1 cellular context compared by ENCODE assay signal in genomic region chr3:50648944-50649343, GRCh38.
TF ChIP-seq lines count a peak whose summit lies in the region.

No MANE protein-coding gene starts in this region.

TF ChIP-seq in K562, 482 proteins besides CTCF, POLR2A, EP300 and RAD21:
- TF ChIP-seq PHB2 (IDR thresholded peaks at IDR 0.05; ENCODE audit: low read depth) (no peak), NR4A1 (CRISPR knock-in tag; IDR thresholded peaks at IDR 0.05) (no peak), NR4A1 (tag; IDR thresholded peaks at IDR 0.05) (no peak), ZZZ3 (IDR thresholded peaks at IDR 0.05) (no peak), IFI16 (CRISPR knock-in tag; IDR thresholded peaks at IDR 0.05) (no peak), ZNF584 (CRISPR knock-in tag; IDR thresholded peaks at IDR 0.05; ENCODE audit: low read depth) (no peak), MBD2 (IDR thresholded peaks at IDR 0.05; ENCODE audit: borderline replicate concordance, low read depth) (no peak), SIN3B (IDR thresholded peaks at IDR 0.05; ENCODE audit: low read depth) (no peak), NR2F6 (CRISPR knock-in tag; IDR thresholded peaks at IDR 0.05) (no peak), PML (IDR thresholded peaks at IDR 0.05; ENCODE audit: low read length) (no peak), GTF2F1 (IDR thresholded peaks at IDR 0.05; ENCODE audit: low read depth, low read length) (no peak), ERF (CRISPR knock-in tag; IDR thresholded peaks at IDR 0.05) (no peak), MTF1 (CRISPR knock-in tag; IDR thresholded peaks at IDR 0.05; ENCODE audit: borderline replicate concordance) (no peak), TFAM (CRISPR knock-in tag; conservative IDR thresholded peaks at IDR 0.05) (no peak), DNMT1 (IDR thresholded peaks at IDR 0.05) (no peak), KAT7 (CRISPR knock-in tag; IDR thresholded peaks at IDR 0.05; ENCODE audit: borderline replicate concordance) (no peak), ZNF586 (CRISPR knock-in tag; conservative IDR thresholded peaks at IDR 0.05) (no peak), MAFF (IDR thresholded peaks at IDR 0.05; ENCODE audit: low read length) (no peak)
- TF ChIP-seq, protein P1, sequence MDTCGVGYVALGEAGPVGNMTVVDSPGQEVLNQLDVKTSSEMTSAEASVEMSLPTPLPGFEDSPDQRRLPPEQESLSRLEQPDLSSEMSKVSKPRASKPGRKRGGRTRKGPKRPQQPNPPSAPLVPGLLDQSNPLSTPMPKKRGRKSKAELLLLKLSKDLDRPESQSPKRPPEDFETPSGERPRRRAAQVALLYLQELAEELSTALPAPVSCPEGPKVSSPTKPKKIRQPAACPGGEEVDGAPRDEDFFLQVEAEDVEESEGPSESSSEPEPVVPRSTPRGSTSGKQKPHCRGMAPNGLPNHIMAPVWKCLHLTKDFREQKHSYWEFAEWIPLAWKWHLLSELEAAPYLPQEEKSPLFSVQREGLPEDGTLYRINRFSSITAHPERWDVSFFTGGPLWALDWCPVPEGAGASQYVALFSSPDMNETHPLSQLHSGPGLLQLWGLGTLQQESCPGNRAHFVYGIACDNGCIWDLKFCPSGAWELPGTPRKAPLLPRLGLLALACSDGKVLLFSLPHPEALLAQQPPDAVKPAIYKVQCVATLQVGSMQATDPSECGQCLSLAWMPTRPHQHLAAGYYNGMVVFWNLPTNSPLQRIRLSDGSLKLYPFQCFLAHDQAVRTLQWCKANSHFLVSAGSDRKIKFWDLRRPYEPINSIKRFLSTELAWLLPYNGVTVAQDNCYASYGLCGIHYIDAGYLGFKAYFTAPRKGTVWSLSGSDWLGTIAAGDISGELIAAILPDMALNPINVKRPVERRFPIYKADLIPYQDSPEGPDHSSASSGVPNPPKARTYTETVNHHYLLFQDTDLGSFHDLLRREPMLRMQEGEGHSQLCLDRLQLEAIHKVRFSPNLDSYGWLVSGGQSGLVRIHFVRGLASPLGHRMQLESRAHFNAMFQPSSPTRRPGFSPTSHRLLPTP (IDR thresholded peaks at IDR 0.05; ENCODE audit: borderline replicate concordance, extremely low read depth, insufficient read length) = no peak
- TF ChIP-seq, protein P2, sequence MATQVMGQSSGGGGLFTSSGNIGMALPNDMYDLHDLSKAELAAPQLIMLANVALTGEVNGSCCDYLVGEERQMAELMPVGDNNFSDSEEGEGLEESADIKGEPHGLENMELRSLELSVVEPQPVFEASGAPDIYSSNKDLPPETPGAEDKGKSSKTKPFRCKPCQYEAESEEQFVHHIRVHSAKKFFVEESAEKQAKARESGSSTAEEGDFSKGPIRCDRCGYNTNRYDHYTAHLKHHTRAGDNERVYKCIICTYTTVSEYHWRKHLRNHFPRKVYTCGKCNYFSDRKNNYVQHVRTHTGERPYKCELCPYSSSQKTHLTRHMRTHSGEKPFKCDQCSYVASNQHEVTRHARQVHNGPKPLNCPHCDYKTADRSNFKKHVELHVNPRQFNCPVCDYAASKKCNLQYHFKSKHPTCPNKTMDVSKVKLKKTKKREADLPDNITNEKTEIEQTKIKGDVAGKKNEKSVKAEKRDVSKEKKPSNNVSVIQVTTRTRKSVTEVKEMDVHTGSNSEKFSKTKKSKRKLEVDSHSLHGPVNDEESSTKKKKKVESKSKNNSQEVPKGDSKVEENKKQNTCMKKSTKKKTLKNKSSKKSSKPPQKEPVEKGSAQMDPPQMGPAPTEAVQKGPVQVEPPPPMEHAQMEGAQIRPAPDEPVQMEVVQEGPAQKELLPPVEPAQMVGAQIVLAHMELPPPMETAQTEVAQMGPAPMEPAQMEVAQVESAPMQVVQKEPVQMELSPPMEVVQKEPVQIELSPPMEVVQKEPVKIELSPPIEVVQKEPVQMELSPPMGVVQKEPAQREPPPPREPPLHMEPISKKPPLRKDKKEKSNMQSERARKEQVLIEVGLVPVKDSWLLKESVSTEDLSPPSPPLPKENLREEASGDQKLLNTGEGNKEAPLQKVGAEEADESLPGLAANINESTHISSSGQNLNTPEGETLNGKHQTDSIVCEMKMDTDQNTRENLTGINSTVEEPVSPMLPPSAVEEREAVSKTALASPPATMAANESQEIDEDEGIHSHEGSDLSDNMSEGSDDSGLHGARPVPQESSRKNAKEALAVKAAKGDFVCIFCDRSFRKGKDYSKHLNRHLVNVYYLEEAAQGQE (CRISPR knock-in tag; IDR thresholded peaks at IDR 0.05; ENCODE audit: low read depth) = no peak
- TF ChIP-seq, protein P3, sequence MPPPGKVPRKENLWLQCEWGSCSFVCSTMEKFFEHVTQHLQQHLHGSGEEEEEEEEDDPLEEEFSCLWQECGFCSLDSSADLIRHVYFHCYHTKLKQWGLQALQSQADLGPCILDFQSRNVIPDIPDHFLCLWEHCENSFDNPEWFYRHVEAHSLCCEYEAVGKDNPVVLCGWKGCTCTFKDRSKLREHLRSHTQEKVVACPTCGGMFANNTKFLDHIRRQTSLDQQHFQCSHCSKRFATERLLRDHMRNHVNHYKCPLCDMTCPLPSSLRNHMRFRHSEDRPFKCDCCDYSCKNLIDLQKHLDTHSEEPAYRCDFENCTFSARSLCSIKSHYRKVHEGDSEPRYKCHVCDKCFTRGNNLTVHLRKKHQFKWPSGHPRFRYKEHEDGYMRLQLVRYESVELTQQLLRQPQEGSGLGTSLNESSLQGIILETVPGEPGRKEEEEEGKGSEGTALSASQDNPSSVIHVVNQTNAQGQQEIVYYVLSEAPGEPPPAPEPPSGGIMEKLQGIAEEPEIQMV (tag; conservative IDR thresholded peaks at IDR 0.05; ENCODE audit: low read depth) = no peak
